ENCODE assay signal across 14 cellular contexts in the genomic region with DNA sequence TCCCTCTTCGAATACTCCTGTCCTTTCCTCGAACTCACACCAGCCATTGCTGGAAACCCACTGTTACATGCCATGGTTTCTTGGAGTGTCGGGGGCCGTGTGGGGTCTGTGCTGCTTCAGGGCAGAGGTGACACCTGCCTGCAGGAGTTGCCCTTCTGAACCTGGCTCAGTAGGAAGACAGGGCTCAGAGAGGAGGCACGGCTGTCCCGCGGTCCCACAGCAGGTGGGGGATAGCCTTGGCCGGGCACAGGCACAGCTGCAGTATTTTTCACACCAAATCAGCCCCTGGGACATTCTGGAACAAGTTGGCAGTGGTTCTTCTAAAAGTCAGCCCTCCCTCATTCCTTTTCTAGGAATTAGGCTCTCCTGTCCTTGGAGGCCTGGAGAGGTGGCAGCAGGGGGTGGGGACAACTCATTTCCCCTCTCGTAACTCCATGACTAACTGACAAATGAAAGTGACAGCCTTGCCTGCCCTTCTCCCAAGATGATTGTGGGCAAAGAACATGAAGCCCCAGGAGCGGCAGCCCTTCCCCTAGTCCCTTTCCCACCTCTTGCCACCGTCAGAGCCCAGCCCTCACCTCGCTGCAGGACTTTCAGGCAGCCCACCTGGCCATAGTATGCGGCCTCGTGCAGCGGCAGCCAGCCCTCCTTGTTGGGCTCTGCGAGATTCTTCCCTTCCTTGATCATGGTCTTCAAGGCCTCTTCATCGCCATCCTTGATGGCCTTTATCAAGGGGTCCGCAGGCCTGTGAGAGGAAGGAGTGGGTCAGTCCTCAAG. TPM values are rescaled to one million over a fixed set of nuclear protein-coding genes. Genes with fewer than 3 reads are reported as not detected.
DNase-seq lines count a peak whose midpoint lies in the region; ATAC-seq and TF ChIP-seq lines count a peak whose summit lies in the region.
"Had no signal": no experiment of that assay in that cellular context is flagged by ENCODE, and none has a peak within 500 bp of the region (broad histone marks: within the 10 kb centered on the region; RNA-seq: fewer than 3 reads in every experiment).

No MANE protein-coding gene starts in this region.

- H3K9me3 Mint-ChIP-seq in activated T-cell treated with anti-CD3 and anti-CD28 coated beads, Interleukin-2, amount 50 U/mL, for 24 hours, result no peaks in the 10 kb centered on the region
- no peaks in the 10 kb centered on the region for H3K9me3 Mint-ChIP-seq in stimulated activated effector memory CD8-positive, alpha-beta T cell treated with anti-CD3 and anti-CD28 coated beads, Interleukin-12 subunit alpha, Interleukin-12 subunit beta, amount 100 ng/mL, for 72 hours

- peaks cover 46% of the 10 kb centered on the region for H3K4me1 ChIP-seq in SJCRH30
- H3K4me1 ChIP-seq in esophagus squamous epithelium, result peaks cover under 1 to 68% (median 28%) of the 10 kb centered on the region in 3 donors

- no peaks in the 10 kb centered on the region for H3K9me3 ChIP-seq in SJCRH30 (replicated peaks)
- no peaks in the 10 kb centered on the region for H3K9me3 ChIP-seq in esophagus squamous epithelium
- H3K9me3 ChIP-seq: right lobe of liver had no signal

- intact Hi-C loops in esophagus squamous epithelium (cut with DNase I), result no loop called here

- DNase-seq in activated T-cell treated with anti-CD3 and anti-CD28 coated beads, Interleukin-2, amount 50 U/mL, for 24 hours, result no peak
- DNase-seq in activated T-cell treated with anti-CD3 and anti-CD28 coated beads, Interleukin-2, amount 50 U/mL, for 1 hour, result no peak
- peak; percentile 27 to 52 for DNase-seq in SJCRH30
- DNase-seq in esophagus squamous epithelium (lab: John Stamatoyannopoulos, UW), result no peak
- no peak for DNase-seq in stimulated activated effector memory CD8-positive, alpha-beta T cell treated with anti-CD3 and anti-CD28 coated beads, Interleukin-12 subunit alpha, Interleukin-12 subunit beta, amount 100 ng/mL, for 72 hours (ENCODE audit: low spot score in 2 of 2)
- DNase-seq: EL, trophoblast cell had no signal

- WGBS in esophagus squamous epithelium, 2 donors, result 80 to 89% methylated on average over 9 to 10 of the region's 18 CpGs

- no peak for ATAC-seq in stimulated activated effector memory CD8-positive, alpha-beta T cell treated with anti-CD3 and anti-CD28 coated beads, Interleukin-12 subunit alpha, Interleukin-12 subunit beta, amount 100 ng/mL, for 72 hours
- ATAC-seq in HG03108 (IDR thresholded peaks at IDR 0.05; ENCODE audit: unreplicated experiment), result no peak
- no peak for ATAC-seq in HG03039 (IDR thresholded peaks at IDR 0.05; ENCODE audit: unreplicated experiment)
- no peak for ATAC-seq in GM19452 (IDR thresholded peaks at IDR 0.05; ENCODE audit: unreplicated experiment)
- ATAC-seq: right lobe of liver had no signal

- no peak overlapping the region for H3K4me3 ChIP-seq in SJCRH30
- H3K4me3 ChIP-seq in esophagus squamous epithelium, result peak overlapping the region in 1 of 4 donors; percentile 2
- H3K4me3 ChIP-seq: right lobe of liver had no signal

- H3K36me3 ChIP-seq in SJCRH30 (no peaks in the 10 kb centered on the region), esophagus squamous epithelium (no peaks in the 10 kb centered on the region)
- H3K36me3 ChIP-seq: right lobe of liver had no signal

- peak overlapping the region; percentile 82 for H3K4me3 Mint-ChIP-seq in activated T-cell treated with anti-CD3 and anti-CD28 coated beads, Interleukin-2, amount 50 U/mL, for 24 hours
- peak overlapping the region; percentile 89 for H3K4me3 Mint-ChIP-seq in stimulated activated effector memory CD8-positive, alpha-beta T cell treated with anti-CD3 and anti-CD28 coated beads, Interleukin-12 subunit alpha, Interleukin-12 subunit beta, amount 100 ng/mL, for 72 hours

- peaks cover 63% of the 10 kb centered on the region for H3K36me3 Mint-ChIP-seq in activated T-cell treated with anti-CD3 and anti-CD28 coated beads, Interleukin-2, amount 50 U/mL, for 24 hours (ENCODE audit: low read depth)
- H3K36me3 Mint-ChIP-seq in stimulated activated effector memory CD8-positive, alpha-beta T cell treated with anti-CD3 and anti-CD28 coated beads, Interleukin-12 subunit alpha, Interleukin-12 subunit beta, amount 100 ng/mL, for 72 hours, result peaks cover 58% of the 10 kb centered on the region

- H3K27ac Mint-ChIP-seq in activated T-cell treated with anti-CD3 and anti-CD28 coated beads, Interleukin-2, amount 50 U/mL, for 24 hours, result peak overlapping the region; percentile 97
- H3K27ac Mint-ChIP-seq in stimulated activated effector memory CD8-positive, alpha-beta T cell treated with anti-CD3 and anti-CD28 coated beads, Interleukin-12 subunit alpha, Interleukin-12 subunit beta, amount 100 ng/mL, for 72 hours, result peak overlapping the region; percentile 99

- no peak for TF ChIP-seq CTCF in esophagus squamous epithelium (IDR thresholded peaks at IDR 0.05)

- H3K27me3 ChIP-seq in SJCRH30 (no peaks in the 10 kb centered on the region), esophagus squamous epithelium (peaks cover 0 to 14% (median 0%) of the 10 kb centered on the region in 4 donors)
- H3K27me3 ChIP-seq: right lobe of liver had no signal

- no peak overlapping the region for H3K27ac ChIP-seq in SJCRH30
- H3K27ac ChIP-seq in esophagus squamous epithelium, result peak overlapping the region in 3 of 4 donors; percentile 50 to 88 (median 51)
- H3K27ac ChIP-seq: right lobe of liver had no signal

- H3K27me3 Mint-ChIP-seq in activated T-cell treated with anti-CD3 and anti-CD28 coated beads, Interleukin-2, amount 50 U/mL, for 24 hours, result no peaks in the 10 kb centered on the region

- TF ChIP-seq POLR2A in esophagus squamous epithelium (IDR thresholded peaks at IDR 0.05), result no peak

- peaks cover 88% of the 10 kb centered on the region for H3K4me1 Mint-ChIP-seq in activated T-cell treated with anti-CD3 and anti-CD28 coated beads, Interleukin-2, amount 50 U/mL, for 24 hours (ENCODE audit: low read depth)
- H3K4me1 Mint-ChIP-seq in stimulated activated effector memory CD8-positive, alpha-beta T cell treated with anti-CD3 and anti-CD28 coated beads, Interleukin-12 subunit alpha, Interleukin-12 subunit beta, amount 100 ng/mL, for 72 hours, result peaks cover 85% of the 10 kb centered on the region

RNA-seq across cellular contexts. Expression of a gene that starts 22.4 kb away (rescaled TPM):
- 2.3 and 2.4 TPM in 2 replicates for total RNA-seq in SJCRH30 (2014; rRNA removed; shearing (Covaris generic))
- 1 to 10 TPM in 3 of 4 donors, under 1 TPM in 1; 0.83 to 8.8 (median 3.7) TPM for total RNA-seq in esophagus squamous epithelium
- total RNA-seq: endothelial cell of umbilical vein had no signal

RNA-seq across cellular contexts. Expression of a gene that starts 26.8 kb away (rescaled TPM):
- not detected in 2 replicates for total RNA-seq in SJCRH30 (2014; rRNA removed; shearing (Covaris generic))
- total RNA-seq in esophagus squamous epithelium, result not detected
- total RNA-seq: activated CD8-positive, alpha-beta memory T cell treated with anti-CD3 and anti-CD28 coated beads for 36 hours; endothelial cell of umbilical vein; HT-29; right lobe of liver had no signal

RNA-seq across cellular contexts. Expression of a gene that starts 43.2 kb away (rescaled TPM):
- total RNA-seq in SJCRH30 (2014; rRNA removed; shearing (Covaris generic)), result not detected in 2 replicates
- not detected for total RNA-seq in esophagus squamous epithelium
- total RNA-seq: activated CD8-positive, alpha-beta memory T cell treated with anti-CD3 and anti-CD28 coated beads for 36 hours; endothelial cell of umbilical vein; HT-29; right lobe of liver had no signal

Comparison
In these comparisons a context has a peak if more than half of its experiments do, and no peak if none do; other contexts are left out.
1. DNase-seq: peak in SJCRH30 (2 of 2); none in activated T-cell treated with anti-CD3 and anti-CD28 coated beads, Interleukin-2, amount 50 U/mL, for 24 hours (single experiment), activated T-cell treated with anti-CD3 and anti-CD28 coated beads, Interleukin-2, amount 50 U/mL, for 1 hour (single experiment), esophagus squamous epithelium (single experiment) and stimulated activated effector memory CD8-positive, alpha-beta T cell treated with anti-CD3 and anti-CD28 coated beads, Interleukin-12 subunit alpha, Interleukin-12 subunit beta, amount 100 ng/mL, for 72 hours (0 of 2).